10 cellular contexts compared by ENCODE assay signal in the genomic region with DNA sequence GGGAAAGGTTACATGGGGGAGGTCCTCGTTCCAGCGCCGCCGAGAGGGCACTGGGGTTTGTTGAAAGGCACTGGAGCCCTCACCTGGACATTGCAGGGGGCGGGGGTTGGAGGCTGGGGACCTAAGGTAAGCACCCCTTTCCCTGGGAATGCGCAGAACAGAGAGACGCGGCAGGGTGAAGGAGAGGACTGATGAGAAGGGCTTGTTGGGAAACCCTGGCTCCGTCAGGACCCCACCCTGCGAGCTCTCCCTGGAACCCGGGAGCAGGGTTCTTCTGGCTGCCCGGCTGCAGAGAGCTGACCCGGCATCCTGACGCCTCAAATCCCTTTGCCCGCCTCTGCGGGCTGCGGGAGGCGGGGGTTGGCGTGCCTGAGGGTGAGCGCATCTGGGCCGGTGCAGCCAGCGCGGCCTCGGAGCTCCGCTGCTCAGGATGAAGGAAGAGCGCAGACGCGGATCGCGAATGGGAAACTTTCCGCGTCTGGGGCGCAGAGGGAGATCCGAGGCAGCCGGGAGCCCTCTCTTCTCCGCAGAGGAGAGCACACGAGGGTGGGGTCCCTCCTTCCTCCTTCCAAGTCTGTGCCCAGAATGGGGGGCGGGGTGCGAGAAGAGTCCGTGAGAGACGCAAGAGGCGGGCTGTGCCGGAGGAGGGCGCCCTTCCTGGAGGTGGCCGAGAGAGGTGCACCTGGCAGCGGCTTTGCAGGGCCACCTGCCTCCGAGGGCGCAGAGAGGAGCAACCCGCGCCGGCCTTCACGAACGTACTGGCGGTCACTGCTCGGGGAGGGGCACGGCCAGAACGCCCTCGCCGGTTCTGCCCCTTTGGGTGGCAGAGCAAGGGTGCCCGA. TPM values are rescaled to one million over a fixed set of nuclear protein-coding genes. Genes with fewer than 3 reads are reported as not detected.
DNase-seq lines count a peak whose midpoint lies in the region; ATAC-seq lines count a peak whose summit lies in the region.
"Had no signal": no experiment of that assay in that cellular context is flagged by ENCODE, and none has a peak within 500 bp of the region (broad histone marks: within the 10 kb centered on the region; RNA-seq: fewer than 3 reads in every experiment).

No MANE protein-coding gene starts in this region.

- intact Hi-C loops in activated CD4-positive, alpha-beta T cell treated with anti-CD3 and anti-CD28 coated beads for 36 hours (cut with DNase I, micrococcal nuclease) = loop anchor here (5.0 to 10.0 kb wide), 3 partner anchors 475 to 527 kb away; a partner anchor contains a TSS
- intact Hi-C loops in activated CD4-positive, alpha-beta T cell treated with anti-CD3 and anti-CD28 coated beads, Interleukin-2, amount 10 ng/mL, durations not matched to agents 24 days and 14 days (cut with micrococcal nuclease) = loop anchor here (10.0 kb wide), 2 partner anchors 185 to 535 kb away; no protein-coding TSS in a partner anchor

- peaks cover 67% of the 10 kb centered on the region for H3K27me3 ChIP-seq in iPS-15b (ENCODE audit: control insufficient read depth, insufficient read depth, low read length)

- H3K36me3 ChIP-seq in iPS-15b (ENCODE audit: control insufficient read depth, insufficient read depth, low read length) = no peaks in the 10 kb centered on the region
- H3K36me3 ChIP-seq: BLaER1 treated with 17β-estradiol and CSF1 and Interleukin-3, amounts not matched to agents 10 nM and 100 nM had no signal

- no peaks in the 10 kb centered on the region for H3K36me3 Mint-ChIP-seq in activated CD4-positive, alpha-beta T cell treated with anti-CD3 and anti-CD28 coated beads for 36 hours (ENCODE audit: low read depth)
- H3K36me3 Mint-ChIP-seq in activated CD4-positive, alpha-beta T cell treated with anti-CD3 and anti-CD28 coated beads, Interleukin-2, amount 10 ng/mL, durations not matched to agents 24 days and 14 days (ENCODE audit: low read depth) = no peaks in the 10 kb centered on the region
- no peaks in the 10 kb centered on the region for H3K36me3 Mint-ChIP-seq in activated T-cell treated with anti-CD3 and anti-CD28 coated beads, Interleukin-2, amount 50 U/mL, for 24 hours (ENCODE audit: low read depth)
- no peaks in the 10 kb centered on the region for H3K36me3 Mint-ChIP-seq in stimulated activated effector memory CD8-positive, alpha-beta T cell treated with anti-CD3 and anti-CD28 coated beads, Interleukin-12 subunit alpha, Interleukin-12 subunit beta, amount 100 ng/mL, for 72 hours

- no peaks in the 10 kb centered on the region for H3K9me3 Mint-ChIP-seq in activated CD4-positive, alpha-beta T cell treated with anti-CD3 and anti-CD28 coated beads for 36 hours (ENCODE audit: low read depth)
- no peaks in the 10 kb centered on the region for H3K9me3 Mint-ChIP-seq in activated CD4-positive, alpha-beta T cell treated with anti-CD3 and anti-CD28 coated beads, Interleukin-2, amount 10 ng/mL, durations not matched to agents 24 days and 14 days
- no peaks in the 10 kb centered on the region for H3K9me3 Mint-ChIP-seq in activated T-cell treated with anti-CD3 and anti-CD28 coated beads, Interleukin-2, amount 50 U/mL, for 24 hours
- H3K9me3 Mint-ChIP-seq in stimulated activated effector memory CD8-positive, alpha-beta T cell treated with anti-CD3 and anti-CD28 coated beads, Interleukin-12 subunit alpha, Interleukin-12 subunit beta, amount 100 ng/mL, for 72 hours = no peaks in the 10 kb centered on the region

- H3K27me3 Mint-ChIP-seq in activated CD4-positive, alpha-beta T cell treated with anti-CD3 and anti-CD28 coated beads for 36 hours = peaks cover 53% of the 10 kb centered on the region
- H3K27me3 Mint-ChIP-seq in activated CD4-positive, alpha-beta T cell treated with anti-CD3 and anti-CD28 coated beads, Interleukin-2, amount 10 ng/mL, durations not matched to agents 24 days and 14 days = peaks cover 56% of the 10 kb centered on the region
- peaks cover 91% of the 10 kb centered on the region for H3K27me3 Mint-ChIP-seq in activated T-cell treated with anti-CD3 and anti-CD28 coated beads, Interleukin-2, amount 50 U/mL, for 24 hours

- peak; percentile 69 for DNase-seq in activated CD4-positive, alpha-beta T cell treated with anti-CD3 and anti-CD28 coated beads for 36 hours
- no peak for DNase-seq in activated CD4-positive, alpha-beta T cell treated with anti-CD3 and anti-CD28 coated beads, Interleukin-2, amount 10 ng/mL, durations not matched to agents 24 days and 14 days
- DNase-seq in activated T-cell treated with anti-CD3 and anti-CD28 coated beads, Interleukin-2, amount 50 U/mL, for 24 hours = peak; percentile 39
- no peak for DNase-seq in stimulated activated effector memory CD8-positive, alpha-beta T cell treated with anti-CD3 and anti-CD28 coated beads, Interleukin-12 subunit alpha, Interleukin-12 subunit beta, amount 100 ng/mL, for 72 hours (ENCODE audit: low spot score in 2 of 2)
- no peak for DNase-seq in LoVo (ENCODE audit: low spot score)

- peak overlapping the region; percentile 60 for H3K4me3 ChIP-seq in iPS-15b (ENCODE audit: low read depth, low read length)
- H3K4me3 ChIP-seq: BLaER1 treated with 17β-estradiol and CSF1 and Interleukin-3, amounts not matched to agents 10 nM and 100 nM had no signal

- H3K27ac Mint-ChIP-seq in activated CD4-positive, alpha-beta T cell treated with anti-CD3 and anti-CD28 coated beads for 36 hours = no peak overlapping the region
- H3K27ac Mint-ChIP-seq in activated CD4-positive, alpha-beta T cell treated with anti-CD3 and anti-CD28 coated beads, Interleukin-2, amount 10 ng/mL, durations not matched to agents 24 days and 14 days = no peak overlapping the region
- H3K27ac Mint-ChIP-seq in activated T-cell treated with anti-CD3 and anti-CD28 coated beads, Interleukin-2, amount 50 U/mL, for 24 hours = no peak overlapping the region
- H3K27ac Mint-ChIP-seq in stimulated activated effector memory CD8-positive, alpha-beta T cell treated with anti-CD3 and anti-CD28 coated beads, Interleukin-12 subunit alpha, Interleukin-12 subunit beta, amount 100 ng/mL, for 72 hours = no peak overlapping the region

- H3K4me1 Mint-ChIP-seq in activated CD4-positive, alpha-beta T cell treated with anti-CD3 and anti-CD28 coated beads for 36 hours = peaks cover 9% of the 10 kb centered on the region
- no peaks in the 10 kb centered on the region for H3K4me1 Mint-ChIP-seq in activated CD4-positive, alpha-beta T cell treated with anti-CD3 and anti-CD28 coated beads, Interleukin-2, amount 10 ng/mL, durations not matched to agents 24 days and 14 days
- H3K4me1 Mint-ChIP-seq in activated T-cell treated with anti-CD3 and anti-CD28 coated beads, Interleukin-2, amount 50 U/mL, for 24 hours (ENCODE audit: low read depth) = peaks cover 18% of the 10 kb centered on the region
- H3K4me1 Mint-ChIP-seq in stimulated activated effector memory CD8-positive, alpha-beta T cell treated with anti-CD3 and anti-CD28 coated beads, Interleukin-12 subunit alpha, Interleukin-12 subunit beta, amount 100 ng/mL, for 72 hours = peaks cover 27% of the 10 kb centered on the region

- CTCF ChIA-PET in activated CD4-positive, alpha-beta T cell treated with anti-CD3 and anti-CD28 coated beads for 36 hours (lab: Charles Lee) = no interaction called here

- no peaks in the 10 kb centered on the region for H3K9me3 ChIP-seq in iPS-15b (ENCODE audit: control insufficient read depth, insufficient read depth, low read length)
- H3K9me3 ChIP-seq: BLaER1 treated with 17β-estradiol and CSF1 and Interleukin-3, amounts not matched to agents 10 nM and 100 nM had no signal

- POLR2A ChIA-PET in activated CD4-positive, alpha-beta T cell treated with anti-CD3 and anti-CD28 coated beads for 36 hours (lab: Charles Lee) = interaction anchor here (0.7 kb wide), 1 partner anchor 9 kb away, joined by 3 read pairs; no protein-coding TSS in a partner anchor

- H3K4me1 ChIP-seq in iPS-15b (ENCODE audit: control insufficient read depth, insufficient read depth, low read length) = peaks cover 13% of the 10 kb centered on the region

- ATAC-seq in activated CD4-positive, alpha-beta T cell treated with anti-CD3 and anti-CD28 coated beads for 36 hours = peak; percentile 69
- ATAC-seq in stimulated activated effector memory CD8-positive, alpha-beta T cell treated with anti-CD3 and anti-CD28 coated beads, Interleukin-12 subunit alpha, Interleukin-12 subunit beta, amount 100 ng/mL, for 72 hours = no peak
- ATAC-seq in GM21367 (IDR thresholded peaks at IDR 0.05; ENCODE audit: unreplicated experiment) (no peak), GM19035 (IDR thresholded peaks at IDR 0.05; ENCODE audit: unreplicated experiment) (no peak)

- H3K4me3 Mint-ChIP-seq in activated CD4-positive, alpha-beta T cell treated with anti-CD3 and anti-CD28 coated beads for 36 hours = no peak overlapping the region
- no peak overlapping the region for H3K4me3 Mint-ChIP-seq in activated CD4-positive, alpha-beta T cell treated with anti-CD3 and anti-CD28 coated beads, Interleukin-2, amount 10 ng/mL, durations not matched to agents 24 days and 14 days
- peak overlapping the region; percentile 31 for H3K4me3 Mint-ChIP-seq in activated T-cell treated with anti-CD3 and anti-CD28 coated beads, Interleukin-2, amount 50 U/mL, for 24 hours
- H3K4me3 Mint-ChIP-seq in stimulated activated effector memory CD8-positive, alpha-beta T cell treated with anti-CD3 and anti-CD28 coated beads, Interleukin-12 subunit alpha, Interleukin-12 subunit beta, amount 100 ng/mL, for 72 hours = peak overlapping the region; percentile 40

- H3K9ac ChIP-seq in iPS-15b (ENCODE audit: low read depth, low read length) = no peak overlapping the region
- H3K9ac ChIP-seq: BLaER1 treated with 17β-estradiol and CSF1 and Interleukin-3, amounts not matched to agents 10 nM and 100 nM had no signal

RNA-seq across cellular contexts. Expression of a gene that starts 2.4 kb away (rescaled TPM):
- total RNA-seq in activated CD4-positive, alpha-beta T cell treated with anti-CD3 and anti-CD28 coated beads for 36 hours = not detected
- not detected in 2 replicates for total RNA-seq in activated CD4-positive, alpha-beta T cell treated with anti-CD3 and anti-CD28 coated beads, Interleukin-2, amount 10 ng/mL, durations not matched to agents 24 days and 14 days
- total RNA-seq: RPMI7951 had no signal

Comparison
In these comparisons a context has a peak if more than half of its experiments do, and no peak if none do; other contexts are left out.
1. DNase-seq: peak in activated CD4-positive, alpha-beta T cell treated with anti-CD3 and anti-CD28 coated beads for 36 hours (single experiment) and activated T-cell treated with anti-CD3 and anti-CD28 coated beads, Interleukin-2, amount 50 U/mL, for 24 hours (single experiment); none in activated CD4-positive, alpha-beta T cell treated with anti-CD3 and anti-CD28 coated beads, Interleukin-2, amount 10 ng/mL, durations not matched to agents 24 days and 14 days (single experiment), stimulated activated effector memory CD8-positive, alpha-beta T cell treated with anti-CD3 and anti-CD28 coated beads, Interleukin-12 subunit alpha, Interleukin-12 subunit beta, amount 100 ng/mL, for 72 hours (0 of 2) and LoVo (single experiment).
2. H3K4me3 Mint-ChIP-seq: peak in activated T-cell treated with anti-CD3 and anti-CD28 coated beads, Interleukin-2, amount 50 U/mL, for 24 hours (single experiment) and stimulated activated effector memory CD8-positive, alpha-beta T cell treated with anti-CD3 and anti-CD28 coated beads, Interleukin-12 subunit alpha, Interleukin-12 subunit beta, amount 100 ng/mL, for 72 hours (single experiment); none in activated CD4-positive, alpha-beta T cell treated with anti-CD3 and anti-CD28 coated beads for 36 hours (single experiment) and activated CD4-positive, alpha-beta T cell treated with anti-CD3 and anti-CD28 coated beads, Interleukin-2, amount 10 ng/mL, durations not matched to agents 24 days and 14 days (single experiment).